ENCODE assay signal across 12 cellular contexts in genomic region chr18:27839141-27839540, GRCh38.
A peak's percentile ranks its signal among the peaks of the same experiment; 100 is the strongest.
DNase-seq lines count a peak whose midpoint lies in the region; ATAC-seq and TF ChIP-seq lines count a peak whose summit lies in the region.
"Had no signal": no experiment of that assay in that cellular context is flagged by ENCODE, and none has a peak within 500 bp of the region (broad histone marks: within the 10 kb centered on the region; RNA-seq: fewer than 3 reads in every experiment).

No MANE protein-coding gene starts in this region.

- H3K18ac ChIP-seq in trophoblast cell (ENCODE audit: low read length) = no peak overlapping the region

- no peak overlapping the region for H3K14ac ChIP-seq in trophoblast cell (ENCODE audit: low read length)

- no peak overlapping the region for H3K9ac ChIP-seq in trophoblast cell (ENCODE audit: low read length)

- no peak overlapping the region for H2BK12ac ChIP-seq in trophoblast cell (ENCODE audit: low read length)

- WGBS in trophoblast cell (ENCODE audit: extremely low coverage, insufficient coverage, insufficient read length) = no CpG with 5 or more reads among the region's 2 CpGs

- no peak overlapping the region for H4K12ac ChIP-seq in trophoblast cell (ENCODE audit: low read depth, low read length)

- H2AK5ac ChIP-seq in trophoblast cell (ENCODE audit: low read length) = no peak overlapping the region

- H2AFZ ChIP-seq in trophoblast cell (ENCODE audit: insufficient read depth, low read length, poor library complexity) = no peak overlapping the region

- in situ Hi-C loops in GM13976 (cut with MboI; ENCODE audit: low sequenced_read_pairs, unreplicated experiment) = no loop called here

- no peak for ATAC-seq in HG02852 (IDR thresholded peaks at IDR 0.05; ENCODE audit: unreplicated experiment)
- ATAC-seq: stimulated activated naive B cell treated with anti-CD40 and anti-IgM and Interleukin-4, amounts not matched to agents 10 μg/mL and 1 μg/mL and 100 μg/mL, for 72 hours had no signal

- TF ChIP-seq CTCF in GM13976 (IDR thresholded peaks at IDR 0.05; ENCODE audit: borderline replicate concordance, control extremely low read depth, extremely low read depth, insufficient read depth, missing control alignments) = no peak

- no peak overlapping the region for H4K91ac ChIP-seq in trophoblast cell (ENCODE audit: low read depth, low read length)

- H3K4me3 ChIP-seq in trophoblast cell (ENCODE audit: low read depth, low read length) = no peak overlapping the region

- H3K79me1 ChIP-seq in trophoblast cell (ENCODE audit: low read length) = no peaks in the 10 kb centered on the region

- H4K8ac ChIP-seq in trophoblast cell (ENCODE audit: low read depth, low read length) = no peak overlapping the region

- no peak overlapping the region for H2BK120ac ChIP-seq in trophoblast cell (ENCODE audit: insufficient read depth, low read length, poor library complexity)

- no peak overlapping the region for H3K4me2 ChIP-seq in trophoblast cell (ENCODE audit: low read length)

- no peaks in the 10 kb centered on the region for H3K79me2 ChIP-seq in trophoblast cell (ENCODE audit: control insufficient read depth, insufficient read depth, low read length, poor library complexity)

- no peaks in the 10 kb centered on the region for H3K27me3 ChIP-seq in trophoblast cell (ENCODE audit: insufficient read depth, low read length)

- no peaks in the 10 kb centered on the region for H3K9me3 ChIP-seq in trophoblast cell (ENCODE audit: insufficient read depth, low read depth, low read length)

- peak overlapping the region; percentile 62 for H3K27ac ChIP-seq in epithelial cell of prostate
- no peak overlapping the region for H3K27ac ChIP-seq in trophoblast cell (ENCODE audit: low read depth, low read length)

- DNase-seq in GM04504 (ENCODE audit: low read depth) (peak; percentile 26), RPMI7951 (ENCODE audit: low read depth) (peak; percentile 87), epithelial cell of prostate (ENCODE audit: low read depth, low spot score) (peak; percentile 89), trophoblast cell (peak; percentile 57 to 71), NCI-H2171 (lab: John Stamatoyannopoulos, UW) (no peak), GM13976 (ENCODE audit: low spot score) (no peak)
- DNase-seq in stimulated activated CD4-positive, alpha-beta T cell treated with anti-CD3 and anti-CD28 coated beads, Interleukin-12 subunit alpha, Interleukin-12 subunit beta, amount 100 ng/mL, for 4 hours = no peak
- DNase-seq: DMS79 treated with DMSO at 0.1 percent for 48 hours; NCI-H2107; stimulated activated naive B cell treated with anti-CD40 and anti-IgM and Interleukin-4, amounts not matched to agents 10 μg/mL and 1 μg/mL and 100 μg/mL, for 72 hours; T-helper 9 cell had no signal

- H3K4ac ChIP-seq in trophoblast cell (ENCODE audit: low read depth, low read length) = no peak overlapping the region

- no peak overlapping the region for H2BK5ac ChIP-seq in trophoblast cell (ENCODE audit: low read depth, low read length, poor library complexity)

- no peak overlapping the region for H3K23ac ChIP-seq in trophoblast cell (ENCODE audit: low read length)

- no peaks in the 10 kb centered on the region for H3K36me3 ChIP-seq in trophoblast cell (ENCODE audit: control insufficient read depth in 1 of 2, insufficient read depth in 2 of 2, low read length in 2 of 2)

- no peaks in the 10 kb centered on the region for H3K4me1 ChIP-seq in trophoblast cell (ENCODE audit: control insufficient read depth in 1 of 2, insufficient read depth in 2 of 2, low read length in 2 of 2)

Comparison
In these comparisons a context has a peak if more than half of its experiments do, and no peak if none do; other contexts are left out.
1. DNase-seq: peak in GM04504 (single experiment), RPMI7951 (single experiment), epithelial cell of prostate (single experiment) and trophoblast cell (2 of 2); none in NCI-H2171 (single experiment), GM13976 (single experiment) and stimulated activated CD4-positive, alpha-beta T cell treated with anti-CD3 and anti-CD28 coated beads, Interleukin-12 subunit alpha, Interleukin-12 subunit beta, amount 100 ng/mL, for 4 hours (single experiment).